Comparison of ENCODE assay signal across 10 cellular contexts in the genomic region with DNA sequence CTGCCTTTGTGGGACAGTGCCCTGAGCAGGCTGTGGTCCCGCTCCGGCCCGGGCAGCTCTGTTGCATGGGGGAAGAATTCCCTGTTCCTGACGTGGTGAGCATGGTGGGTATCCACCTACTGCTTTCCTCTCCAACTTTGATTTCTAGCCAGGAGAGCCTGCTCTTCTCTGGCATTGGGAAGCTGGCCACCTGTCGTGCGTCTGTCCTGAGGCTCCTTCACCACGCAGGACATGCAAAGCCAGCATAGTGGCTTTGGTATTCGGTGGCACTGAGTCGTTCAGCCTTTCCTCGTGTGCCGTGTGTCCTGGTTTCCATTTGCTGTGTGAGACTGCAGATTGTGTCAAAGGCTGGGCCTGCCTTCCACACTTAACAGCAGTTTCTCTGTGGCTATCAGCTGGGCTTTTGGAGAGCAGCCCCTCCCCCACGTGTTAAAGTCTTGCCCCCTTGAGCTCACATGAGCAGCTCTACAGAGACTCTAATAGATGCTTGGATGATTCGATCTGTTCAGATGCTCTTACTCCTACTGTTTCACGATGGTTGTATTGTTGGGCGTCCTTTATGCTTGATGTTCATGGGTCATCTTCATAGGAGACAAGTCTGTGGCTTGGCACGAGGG. TPM values are rescaled to one million over a fixed set of nuclear protein-coding genes. Genes with fewer than 3 reads are reported as not detected.
DNase-seq lines count a peak whose midpoint lies in the region; ATAC-seq and TF ChIP-seq lines count a peak whose summit lies in the region.
"Had no signal": no experiment of that assay in that cellular context is flagged by ENCODE, and none has a peak within 500 bp of the region (broad histone marks: within the 10 kb centered on the region; RNA-seq: fewer than 3 reads in every experiment).

No MANE protein-coding gene starts in this region.

- no peaks in the 10 kb centered on the region for H3K27me3 ChIP-seq in CD4-positive, alpha-beta memory T cell (ENCODE audit: insufficient read depth, low read length)
- H3K27me3 ChIP-seq in trophoblast cell (ENCODE audit: insufficient read depth, low read length) (no peaks in the 10 kb centered on the region), adrenal gland (no peaks in the 10 kb centered on the region)

- no peaks in the 10 kb centered on the region for H3K9me3 ChIP-seq in CD4-positive, alpha-beta memory T cell (ENCODE audit: control insufficient read depth in 1 of 2, low read length in 2 of 2)
- H3K9me3 ChIP-seq in trophoblast cell (ENCODE audit: insufficient read depth, low read depth, low read length) (no peaks in the 10 kb centered on the region), adrenal gland (replicated peaks in 1 of 3) (no peaks in the 10 kb centered on the region)

- DNase-seq in CD4-positive, alpha-beta memory T cell, result no peak
- DNase-seq in trophoblast cell (no peak), adrenal gland (no peak), NCI-H1694 treated with DMSO at 0.1 percent for 48 hours (lab: John Stamatoyannopoulos, UW) (no peak), Ammon's horn (ENCODE audit: low spot score) (no peak), mesothelial cell of epicardium (ENCODE audit: low spot score in 2 of 2, unreplicated experiment in 2 of 2) (no peak)
- DNase-seq: amniotic stem cell, NCI-H774 had no signal

- H2BK12ac ChIP-seq in trophoblast cell (ENCODE audit: low read length), result no peak overlapping the region

- H2AK5ac ChIP-seq in trophoblast cell (ENCODE audit: low read length), result no peak overlapping the region

- no peaks in the 10 kb centered on the region for H3K27me3 Mint-ChIP-seq in CD4-positive, alpha-beta memory T cell
- no peaks in the 10 kb centered on the region for H3K27me3 Mint-ChIP-seq in mesothelial cell of epicardium (ENCODE audit: low read depth)

- H3K4me3 ChIP-seq in CD4-positive, alpha-beta memory T cell (ENCODE audit: low read length in 2 of 2), result peak overlapping the region; percentile 17 to 27
- H3K4me3 ChIP-seq in trophoblast cell (ENCODE audit: low read depth, low read length), result no peak overlapping the region
- H3K4me3 ChIP-seq in adrenal gland, result no peak overlapping the region

- no peaks in the 10 kb centered on the region for H3K79me1 ChIP-seq in trophoblast cell (ENCODE audit: low read length)

- no peaks in the 10 kb centered on the region for H3K36me3 ChIP-seq in CD4-positive, alpha-beta memory T cell (ENCODE audit: insufficient read depth, low read length)
- H3K36me3 ChIP-seq in trophoblast cell (ENCODE audit: control insufficient read depth in 1 of 2, insufficient read depth in 2 of 2, low read length in 2 of 2) (peaks cover 27 to 28% of the 10 kb centered on the region in 2 experiments), adrenal gland (replicated peaks in 1 of 2) (no peaks in the 10 kb centered on the region)

- no peak overlapping the region for H3K18ac ChIP-seq in trophoblast cell (ENCODE audit: low read length)

- peak overlapping the region; percentile 6 for H2AFZ ChIP-seq in trophoblast cell (ENCODE audit: insufficient read depth, low read length, poor library complexity)

- no peak overlapping the region for H3K9ac ChIP-seq in trophoblast cell (ENCODE audit: low read length)

- H3K4ac ChIP-seq in trophoblast cell (ENCODE audit: low read depth, low read length), result no peak overlapping the region

- peaks cover 22 to 78% (median 53%) of the 10 kb centered on the region in 4 donors for H3K4me1 Mint-ChIP-seq in CD4-positive, alpha-beta memory T cell
- peaks cover 13% of the 10 kb centered on the region for H3K4me1 Mint-ChIP-seq in mesothelial cell of epicardium

- H3K4me2 ChIP-seq in trophoblast cell (ENCODE audit: low read length), result no peak overlapping the region

- intact Hi-C loops in CD4-positive, alpha-beta memory T cell (cut with micrococcal nuclease), result loop anchor here (2.0 to 10.0 kb wide), 2 partner anchors 96 to 766 kb away; no protein-coding TSS in a partner anchor
- intact Hi-C loops in adrenal gland (cut with DNase I), result loop anchor here in 1 of 2 donors (10.0 kb wide), 1 partner anchor 236 kb away; no protein-coding TSS in a partner anchor

- H3K27ac Mint-ChIP-seq in CD4-positive, alpha-beta memory T cell, result peak overlapping the region; percentile 69 to 99 (median 97)
- no peak overlapping the region for H3K27ac Mint-ChIP-seq in mesothelial cell of epicardium

- H4K8ac ChIP-seq in trophoblast cell (ENCODE audit: low read depth, low read length), result no peak overlapping the region

- H3K14ac ChIP-seq in trophoblast cell (ENCODE audit: low read length), result no peak overlapping the region

- no peak overlapping the region for H4K12ac ChIP-seq in trophoblast cell (ENCODE audit: low read depth, low read length)

- H3K23ac ChIP-seq in trophoblast cell (ENCODE audit: low read length), result no peak overlapping the region

- WGBS in trophoblast cell (ENCODE audit: extremely low coverage, insufficient coverage, insufficient read length), result no CpG with 5 or more reads among the region's 16 CpGs
- WGBS in adrenal gland, 4 donors, result 84 to 90% (median 86%) methylated on average over 2 to 16 of the region's 16 CpGs

- H3K36me3 Mint-ChIP-seq in CD4-positive, alpha-beta memory T cell, result peaks cover 0 to 14% of the 10 kb centered on the region in 2 donors
- H3K36me3 Mint-ChIP-seq in mesothelial cell of epicardium, result peaks cover 11% of the 10 kb centered on the region

- peak overlapping the region; percentile 54 to 92 (median 87) for H3K4me3 Mint-ChIP-seq in CD4-positive, alpha-beta memory T cell
- no peak overlapping the region for H3K4me3 Mint-ChIP-seq in mesothelial cell of epicardium

- H2BK120ac ChIP-seq in trophoblast cell (ENCODE audit: insufficient read depth, low read length, poor library complexity), result no peak overlapping the region

- peaks cover 0 to 2% (median 0%) of the 10 kb centered on the region in 8 donors for H3K9me3 Mint-ChIP-seq in CD4-positive, alpha-beta memory T cell
- H3K9me3 Mint-ChIP-seq in mesothelial cell of epicardium, result peaks cover 14% of the 10 kb centered on the region

- peak overlapping the region; percentile 78 for H3K27ac ChIP-seq in CD4-positive, alpha-beta memory T cell (ENCODE audit: low read depth, low read length)
- H3K27ac ChIP-seq in angular gyrus (ENCODE audit: low read depth, low read length) (peak overlapping the region; percentile 48), trophoblast cell (ENCODE audit: low read depth, low read length) (no peak overlapping the region), adrenal gland (peak overlapping the region in 2 of 5 donors; percentile 40 to 60)

- no peak overlapping the region for H2BK5ac ChIP-seq in trophoblast cell (ENCODE audit: low read depth, low read length, poor library complexity)

- TF ChIP-seq POLR2A in adrenal gland (IDR thresholded peaks at IDR 0.05), result no peak

- POLR2A ChIA-PET in CD4-positive, alpha-beta memory T cell (lab: Charles Lee; ENCODE audit: partially characterized antibody), result interaction anchor here (0.9 to 6.0 kb wide), 10 partner anchors 9 to 113 kb away, joined by 3 to 79 read pairs (median 7); no protein-coding TSS in a partner anchor

- TF ChIP-seq CTCF in adrenal gland (IDR thresholded peaks at IDR 0.05) (no peak), mesothelial cell of epicardium (IDR thresholded peaks at IDR 0.05; ENCODE audit: unreplicated experiment) (no peak)

- CTCF ChIA-PET in CD4-positive, alpha-beta memory T cell (lab: Charles Lee; ENCODE audit: partially characterized antibody), result interaction anchor here (1.1 to 5.1 kb wide), 10 partner anchors 10 to 115 kb away, joined by 3 to 31 read pairs (median 5); no protein-coding TSS in a partner anchor

- peaks cover 76% of the 10 kb centered on the region for H3K4me1 ChIP-seq in CD4-positive, alpha-beta memory T cell (ENCODE audit: insufficient read depth, low read length)
- H3K4me1 ChIP-seq in trophoblast cell (ENCODE audit: control insufficient read depth in 1 of 2, insufficient read depth in 2 of 2, low read length in 2 of 2) (no peaks in the 10 kb centered on the region), adrenal gland (replicated peaks in 1 of 2) (peaks cover 17 to 29% of the 10 kb centered on the region in 2 donors)

- no peak overlapping the region for H4K91ac ChIP-seq in trophoblast cell (ENCODE audit: low read depth, low read length)

- H3K79me2 ChIP-seq in trophoblast cell (ENCODE audit: control insufficient read depth, insufficient read depth, low read length, poor library complexity), result no peaks in the 10 kb centered on the region

- peak; percentile 1 for ATAC-seq in GM21381 (IDR thresholded peaks at IDR 0.05; ENCODE audit: unreplicated experiment)

RNA-seq across cellular contexts. Expression of gene CLCN4, which starts 46.4 kb away (rescaled TPM):
- under 1 TPM; 0.28 to 0.29 TPM for total RNA-seq in CD4-positive, alpha-beta memory T cell
- not detected for polyA plus RNA-seq in CD4-positive, alpha-beta memory T cell
- 1.4 TPM in 2 replicates for polyA plus RNA-seq in trophoblast cell (2013)
- total RNA-seq in adrenal gland, result 1 to 10 TPM; 3.6 to 8.8 (median 5.0) TPM
- 1 to 10 TPM; 1.2 to 3.6 (median 1.3) TPM for polyA plus RNA-seq in adrenal gland
- total RNA-seq in mesothelial cell of epicardium, result 5.7 to 8.6 TPM (median 7.0 TPM) in 3 replicates

Comparison
In these comparisons a context has a peak if more than half of its experiments do, and no peak if none do; other contexts are left out.
1. H3K4me3 ChIP-seq: peak in CD4-positive, alpha-beta memory T cell (2 of 2); none in trophoblast cell (single experiment) and adrenal gland (0 of 4).